8 cellular contexts compared by ENCODE assay signal in genomic region chr13:19635926-19636325, GRCh38. TPM values are rescaled to one million over a fixed set of nuclear protein-coding genes. Genes with fewer than 3 reads are reported as not detected.
DNase-seq lines count a peak whose midpoint lies in the region; ATAC-seq lines count a peak whose summit lies in the region.
"Not testable (repeated sequence)": the region's sequence is repeated elsewhere in the genome, so short reads cannot be mapped to it uniquely, and the experiment has no call there.

No MANE protein-coding gene starts in this region.

- peaks cover 21% of the 10 kb centered on the region for H3K4me1 ChIP-seq in BLaER1
- H3K4me1 ChIP-seq in HAP-1 = not testable (repeated sequence)

- H3K36me3 ChIP-seq in BLaER1 = peaks cover 33% of the 10 kb centered on the region
- not testable (repeated sequence) for H3K36me3 ChIP-seq in HAP-1 (replicated peaks)

- H3K4me3 ChIP-seq in BLaER1 = not testable (repeated sequence)
- H3K4me3 ChIP-seq in HAP-1 = peak overlapping the region; percentile 72

- POLR2A ChIA-PET in naive thymus-derived CD8-positive, alpha-beta T cell (lab: Charles Lee) = not testable (repeated sequence)

- CTCF ChIA-PET in activated CD8-positive, alpha-beta memory T cell treated with anti-CD3 and anti-CD28 coated beads, Interleukin-2, amount 10 ng/mL, durations not matched to agents 7 days and 5 days (lab: Charles Lee) = not testable (repeated sequence)

- not testable (repeated sequence) for DNase-seq in HAP-1 (ENCODE audit: low spot score in 2 of 2); activated CD8-positive, alpha-beta memory T cell treated with anti-CD3 and anti-CD28 coated beads, Interleukin-2, amount 10 ng/mL, durations not matched to agents 7 days and 5 days; activated naive CD8-positive, alpha-beta T cell treated with anti-CD3 and anti-CD28 coated beads, Interleukin-2, amount 50 U/mL, for 24 hours; effector memory CD8-positive, alpha-beta T cell; naive thymus-derived CD8-positive, alpha-beta T cell; stimulated activated effector memory CD8-positive, alpha-beta T cell treated with anti-CD3 and anti-CD28 coated beads, Interleukin-12 subunit alpha, Interleukin-12 subunit beta, amount 100 ng/mL, for 72 hours (ENCODE audit: low spot score in 2 of 2)

- H3K9ac ChIP-seq in BLaER1 = not testable (repeated sequence)

- not testable (repeated sequence) for ATAC-seq in activated CD8-positive, alpha-beta memory T cell treated with anti-CD3 and anti-CD28 coated beads, Interleukin-2, amount 10 ng/mL, durations not matched to agents 7 days and 5 days; activated naive CD8-positive, alpha-beta T cell treated with anti-CD3 and anti-CD28 coated beads, Interleukin-2, amount 50 U/mL, for 24 hours; effector memory CD8-positive, alpha-beta T cell (replicated peaks); naive thymus-derived CD8-positive, alpha-beta T cell; stimulated activated effector memory CD8-positive, alpha-beta T cell treated with anti-CD3 and anti-CD28 coated beads, Interleukin-12 subunit alpha, Interleukin-12 subunit beta, amount 100 ng/mL, for 72 hours

- not testable (repeated sequence) for H3K27ac Mint-ChIP-seq in T-helper 1 cell treated with Interleukin-12 subunit alpha and Interleukin-12 subunit beta and Interleukin-4 antibody, amounts not matched to agents 30 μg/mL and 1 μg/mL, for 36 hours; activated CD8-positive, alpha-beta memory T cell treated with anti-CD3 and anti-CD28 coated beads, Interleukin-2, amount 10 ng/mL, durations not matched to agents 7 days and 5 days; activated naive CD8-positive, alpha-beta T cell treated with anti-CD3 and anti-CD28 coated beads, Interleukin-2, amount 50 U/mL, for 24 hours
- peak overlapping the region in 1 of 2 donors; percentile 81 for H3K27ac Mint-ChIP-seq in effector memory CD8-positive, alpha-beta T cell
- H3K27ac Mint-ChIP-seq in naive thymus-derived CD8-positive, alpha-beta T cell = peak overlapping the region in 7 of 10 donors; percentile 21 to 91 (median 72)
- peak overlapping the region; percentile 12 for H3K27ac Mint-ChIP-seq in stimulated activated effector memory CD8-positive, alpha-beta T cell treated with anti-CD3 and anti-CD28 coated beads, Interleukin-12 subunit alpha, Interleukin-12 subunit beta, amount 100 ng/mL, for 72 hours

- in situ Hi-C loops in HAP-1 (cut with MboI; ENCODE audit: low sequenced_read_pairs) = not testable (repeated sequence)

- not testable (repeated sequence) for H3K27ac ChIP-seq in BLaER1

- peaks cover 23% of the 10 kb centered on the region for H3K4me1 Mint-ChIP-seq in T-helper 1 cell treated with Interleukin-12 subunit alpha and Interleukin-12 subunit beta and Interleukin-4 antibody, amounts not matched to agents 30 μg/mL and 1 μg/mL, for 36 hours (ENCODE audit: low read depth)
- peaks cover 23% of the 10 kb centered on the region for H3K4me1 Mint-ChIP-seq in activated CD8-positive, alpha-beta memory T cell treated with anti-CD3 and anti-CD28 coated beads, Interleukin-2, amount 10 ng/mL, durations not matched to agents 7 days and 5 days
- peaks cover 47% of the 10 kb centered on the region for H3K4me1 Mint-ChIP-seq in activated naive CD8-positive, alpha-beta T cell treated with anti-CD3 and anti-CD28 coated beads, Interleukin-2, amount 50 U/mL, for 24 hours
- H3K4me1 Mint-ChIP-seq in effector memory CD8-positive, alpha-beta T cell (ENCODE audit: low read depth in 2 of 2) = peaks cover 37 to 58% of the 10 kb centered on the region in 2 donors
- peaks cover 21 to 70% (median 54%) of the 10 kb centered on the region in 4 donors for H3K4me1 Mint-ChIP-seq in naive thymus-derived CD8-positive, alpha-beta T cell
- H3K4me1 Mint-ChIP-seq in stimulated activated effector memory CD8-positive, alpha-beta T cell treated with anti-CD3 and anti-CD28 coated beads, Interleukin-12 subunit alpha, Interleukin-12 subunit beta, amount 100 ng/mL, for 72 hours = peaks cover 38% of the 10 kb centered on the region

- not testable (repeated sequence) for H3K27me3 Mint-ChIP-seq in T-helper 1 cell treated with Interleukin-12 subunit alpha and Interleukin-12 subunit beta and Interleukin-4 antibody, amounts not matched to agents 30 μg/mL and 1 μg/mL, for 36 hours (ENCODE audit: low read depth); activated CD8-positive, alpha-beta memory T cell treated with anti-CD3 and anti-CD28 coated beads, Interleukin-2, amount 10 ng/mL, durations not matched to agents 7 days and 5 days; activated naive CD8-positive, alpha-beta T cell treated with anti-CD3 and anti-CD28 coated beads, Interleukin-2, amount 50 U/mL, for 24 hours; effector memory CD8-positive, alpha-beta T cell; naive thymus-derived CD8-positive, alpha-beta T cell

- not testable (repeated sequence) for H3K9me3 Mint-ChIP-seq in T-helper 1 cell treated with Interleukin-12 subunit alpha and Interleukin-12 subunit beta and Interleukin-4 antibody, amounts not matched to agents 30 μg/mL and 1 μg/mL, for 36 hours; activated CD8-positive, alpha-beta memory T cell treated with anti-CD3 and anti-CD28 coated beads, Interleukin-2, amount 10 ng/mL, durations not matched to agents 7 days and 5 days (ENCODE audit: low read depth); activated naive CD8-positive, alpha-beta T cell treated with anti-CD3 and anti-CD28 coated beads, Interleukin-2, amount 50 U/mL, for 24 hours; effector memory CD8-positive, alpha-beta T cell; naive thymus-derived CD8-positive, alpha-beta T cell; stimulated activated effector memory CD8-positive, alpha-beta T cell treated with anti-CD3 and anti-CD28 coated beads, Interleukin-12 subunit alpha, Interleukin-12 subunit beta, amount 100 ng/mL, for 72 hours

- H4K20me1 ChIP-seq in BLaER1 = peaks cover 67% of the 10 kb centered on the region

- peak overlapping the region; percentile 84 for H3K4me2 ChIP-seq in BLaER1

- peak overlapping the region; percentile 56 for H3K4me3 Mint-ChIP-seq in T-helper 1 cell treated with Interleukin-12 subunit alpha and Interleukin-12 subunit beta and Interleukin-4 antibody, amounts not matched to agents 30 μg/mL and 1 μg/mL, for 36 hours
- H3K4me3 Mint-ChIP-seq in activated CD8-positive, alpha-beta memory T cell treated with anti-CD3 and anti-CD28 coated beads, Interleukin-2, amount 10 ng/mL, durations not matched to agents 7 days and 5 days = peak overlapping the region; percentile 55
- peak overlapping the region; percentile 99 for H3K4me3 Mint-ChIP-seq in activated naive CD8-positive, alpha-beta T cell treated with anti-CD3 and anti-CD28 coated beads, Interleukin-2, amount 50 U/mL, for 24 hours
- H3K4me3 Mint-ChIP-seq in effector memory CD8-positive, alpha-beta T cell = peak overlapping the region; percentile 98 to 99
- H3K4me3 Mint-ChIP-seq in naive thymus-derived CD8-positive, alpha-beta T cell = peak overlapping the region; percentile 95 to 100 (median 100)
- peak overlapping the region; percentile 99 for H3K4me3 Mint-ChIP-seq in stimulated activated effector memory CD8-positive, alpha-beta T cell treated with anti-CD3 and anti-CD28 coated beads, Interleukin-12 subunit alpha, Interleukin-12 subunit beta, amount 100 ng/mL, for 72 hours

- H3K27me3 ChIP-seq in BLaER1; HAP-1 (ENCODE audit: low read depth): not testable (repeated sequence)

- peaks cover 12% of the 10 kb centered on the region for H3K9me3 ChIP-seq in BLaER1
- H3K9me3 ChIP-seq in HAP-1 = not testable (repeated sequence)

- peaks cover 11% of the 10 kb centered on the region for H3K36me3 Mint-ChIP-seq in T-helper 1 cell treated with Interleukin-12 subunit alpha and Interleukin-12 subunit beta and Interleukin-4 antibody, amounts not matched to agents 30 μg/mL and 1 μg/mL, for 36 hours (ENCODE audit: low read depth)
- H3K36me3 Mint-ChIP-seq in activated CD8-positive, alpha-beta memory T cell treated with anti-CD3 and anti-CD28 coated beads, Interleukin-2, amount 10 ng/mL, durations not matched to agents 7 days and 5 days = peaks cover 20% of the 10 kb centered on the region
- peaks cover 19% of the 10 kb centered on the region for H3K36me3 Mint-ChIP-seq in activated naive CD8-positive, alpha-beta T cell treated with anti-CD3 and anti-CD28 coated beads, Interleukin-2, amount 50 U/mL, for 24 hours (ENCODE audit: low read depth)
- peaks cover 46% of the 10 kb centered on the region for H3K36me3 Mint-ChIP-seq in effector memory CD8-positive, alpha-beta T cell (ENCODE audit: insufficient read depth)
- H3K36me3 Mint-ChIP-seq in naive thymus-derived CD8-positive, alpha-beta T cell = peaks cover 4 to 37% (median 6%) of the 10 kb centered on the region in 3 donors
- peaks cover 48% of the 10 kb centered on the region for H3K36me3 Mint-ChIP-seq in stimulated activated effector memory CD8-positive, alpha-beta T cell treated with anti-CD3 and anti-CD28 coated beads, Interleukin-12 subunit alpha, Interleukin-12 subunit beta, amount 100 ng/mL, for 72 hours

RNA-seq across cellular contexts. Expression of gene MPHOSPH8, which starts 2.5 kb away (rescaled TPM):
- 10 to 100 TPM; 39.4 to 41.5 TPM for total RNA-seq in activated CD8-positive, alpha-beta memory T cell treated with anti-CD3 and anti-CD28 coated beads, Interleukin-2, amount 10 ng/mL, durations not matched to agents 7 days and 5 days
- total RNA-seq in naive thymus-derived CD8-positive, alpha-beta T cell = 100 to 1,000 TPM; 107 to 112 TPM
- 10 to 100 TPM in 2 of 3 donors, 1 to 10 TPM in 1; 8.6 to 17.8 (median 14.4) TPM for polyA plus RNA-seq in naive thymus-derived CD8-positive, alpha-beta T cell
